ENCODE assay signal across 8 cellular contexts in the genomic region with DNA sequence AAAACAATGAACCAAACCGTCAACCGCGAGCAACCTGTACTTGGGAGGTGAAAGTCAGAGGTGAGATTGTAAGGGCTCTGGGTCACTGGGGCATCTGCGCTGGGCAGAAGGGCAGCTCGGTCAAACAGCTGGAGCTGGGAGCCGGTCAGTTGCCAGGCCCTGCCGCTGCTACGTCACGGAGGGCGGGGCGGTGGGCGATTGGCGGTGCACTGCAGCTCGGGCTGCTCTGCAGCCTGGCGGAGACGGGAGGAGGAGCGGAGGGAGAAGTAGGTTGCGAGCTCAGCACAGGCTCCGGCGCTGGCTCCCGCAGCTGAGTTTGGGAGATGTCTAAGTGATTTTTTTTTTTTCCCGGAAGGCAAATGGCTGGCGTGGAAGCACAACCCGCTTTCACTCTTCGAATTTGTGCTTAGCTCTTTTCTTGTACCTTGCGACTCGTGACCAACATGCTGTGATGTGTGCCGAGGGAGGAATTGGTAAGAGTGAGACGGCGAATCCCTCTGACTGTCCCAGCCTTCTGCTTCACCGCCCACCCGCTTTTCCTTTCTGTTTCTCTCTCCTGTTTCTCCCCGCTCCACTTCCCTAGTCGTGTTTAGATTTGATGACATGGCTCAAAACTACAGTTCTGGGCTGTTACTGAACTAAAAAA. TPM values are rescaled to one million over a fixed set of nuclear protein-coding genes. Genes with fewer than 3 reads are reported as not detected.
DNase-seq lines count a peak whose midpoint lies in the region; ATAC-seq and TF ChIP-seq lines count a peak whose summit lies in the region.

A gene (plus strand): TSS at position 229 of the 646 bp plus-strand sequence. CDS start 27,266 bp downstream, outside the sequence.

- POLR2A ChIA-PET in OCI-LY7 (lab: Charles Lee): interaction anchor here (0.6 to 6.7 kb wide), 9 partner anchors 9 to 1015 kb away, joined by 3 to 140 read pairs (median 8); a partner anchor contains a TSS

- peak within 1 kb of the TSS; percentile 43 for H3K9ac ChIP-seq in HUES6 (ENCODE audit: low read length)

- H3K27ac ChIP-seq in HUES6 (ENCODE audit: low read depth, low read length) (no peak within 1 kb of the TSS), OCI-LY7 (ENCODE audit: low read depth, low read length, poor library complexity, severe bottlenecking) (peak within 1 kb of the TSS; percentile 38)

- no peaks in the 10 kb centered on the region for H4K20me1 ChIP-seq in OCI-LY7 (ENCODE audit: insufficient read depth, low read length)

- DNase-seq in DMS 273 treated with DMSO at 0.1 percent for 48 hours (lab: John Stamatoyannopoulos, UW) (peak; percentile 48), OCI-LY7 (ENCODE audit: low spot score) (peak; percentile 88), epithelial cell of proximal tubule (ENCODE audit: low read depth) (peak; percentile 64), mucosa of gallbladder (ENCODE audit: low spot score) (peak; percentile 95)
- DNase-seq in activated T-cell treated with anti-CD3 and anti-CD28 coated beads, Interleukin-2, amount 50 U/mL, for 24 hours: peak; percentile 83
- DNase-seq in stimulated activated CD8-positive, alpha-beta memory T cell treated with anti-CD3 and anti-CD28 coated beads, Interleukin-4, amount 100 ng/mL, for 24 hours (ENCODE audit: low read depth): peak; percentile 79

- H3K9me2 ChIP-seq in OCI-LY7 (ENCODE audit: insufficient read depth, low read length): no peaks in the 10 kb centered on the region

- H3K27me3 Mint-ChIP-seq in activated T-cell treated with anti-CD3 and anti-CD28 coated beads, Interleukin-2, amount 50 U/mL, for 24 hours: no peaks in the 10 kb centered on the region

- H3K4me1 Mint-ChIP-seq in activated T-cell treated with anti-CD3 and anti-CD28 coated beads, Interleukin-2, amount 50 U/mL, for 24 hours (ENCODE audit: low read depth): peaks cover 29% of the 10 kb centered on the region

- peaks cover 7% of the 10 kb centered on the region for H3K36me3 Mint-ChIP-seq in activated T-cell treated with anti-CD3 and anti-CD28 coated beads, Interleukin-2, amount 50 U/mL, for 24 hours (ENCODE audit: low read depth)

- peak within 1 kb of the TSS; percentile 89 for H2AFZ ChIP-seq in OCI-LY7 (ENCODE audit: low read length)

- peak within 1 kb of the TSS; percentile 72 for H3K4me2 ChIP-seq in OCI-LY7 (ENCODE audit: low read length)

- TSS peak; percentile 81 for BruUV-seq in OCI-LY7 (replicated peaks; lab: Mats Ljungman, UMichigan)

- peak within 1 kb of the TSS; percentile 85 for H3K4me3 Mint-ChIP-seq in activated T-cell treated with anti-CD3 and anti-CD28 coated beads, Interleukin-2, amount 50 U/mL, for 24 hours

- peaks cover 6% of the 10 kb centered on the region; the same call in 1 of the 2 replicates for H3K79me2 ChIP-seq in OCI-LY7 (ENCODE audit: insufficient read depth, low read depth, low read length)

- intact Hi-C loops in OCI-LY7 (cut with micrococcal nuclease; ENCODE audit: unreplicated experiment): loop anchor here (1.0 to 10.0 kb wide), 3 partner anchors 22 to 860 kb away; a partner anchor contains a TSS

- H3K27me3 ChIP-seq in HUES6 (ENCODE audit: control insufficient read depth, insufficient read depth, low read length): peaks cover 6% of the 10 kb centered on the region; the same call in 1 of the 2 replicates

- TF ChIP-seq CTCF in OCI-LY7 (conservative IDR thresholded peaks at IDR 0.05; ENCODE audit: low read length): no peak
- TF ChIP-seq CTCF in epithelial cell of proximal tubule (conservative IDR thresholded peaks at IDR 0.05; ENCODE audit: low read depth, low read length): peak; percentile 7

- H3K4me1 ChIP-seq in HUES6 (ENCODE audit: control insufficient read depth, insufficient read depth, low read length) (no peaks in the 10 kb centered on the region), OCI-LY7 (ENCODE audit: insufficient read depth, low read length, poor library complexity, severe bottlenecking) (peaks cover 35% of the 10 kb centered on the region)

- peak within 1 kb of the TSS; percentile 77 for H3K4me3 ChIP-seq in HUES6 (ENCODE audit: low read depth, low read length)
- peak within 1 kb of the TSS; percentile 73 for H3K4me3 ChIP-seq in OCI-LY7 (ENCODE audit: low read depth, low read length, poor library complexity, severe bottlenecking)
- H3K4me3 ChIP-seq in epithelial cell of proximal tubule (ENCODE audit: low read depth, low read length): peak within 1 kb of the TSS; percentile 58

- H3K9me3 ChIP-seq in HUES6 (ENCODE audit: control insufficient read depth, insufficient read depth, low read depth, low read length) (no peaks in the 10 kb centered on the region), OCI-LY7 (ENCODE audit: low read length) (peaks cover 7% of the 10 kb centered on the region; the same call in 1 of the 2 replicates)

- H3K9me3 Mint-ChIP-seq in activated T-cell treated with anti-CD3 and anti-CD28 coated beads, Interleukin-2, amount 50 U/mL, for 24 hours: no peaks in the 10 kb centered on the region

- H3K36me3 ChIP-seq in HUES6 (ENCODE audit: control insufficient read depth, insufficient read depth, low read length) (no peaks in the 10 kb centered on the region), OCI-LY7 (ENCODE audit: insufficient read depth, low read length) (no peaks in the 10 kb centered on the region; the same call in 1 of the 2 replicates)

- CTCF ChIA-PET in OCI-LY7 (lab: Charles Lee; ENCODE audit: unreplicated experiment): no interaction called here

- peak within 1 kb of the TSS; percentile 91 for H3K27ac Mint-ChIP-seq in activated T-cell treated with anti-CD3 and anti-CD28 coated beads, Interleukin-2, amount 50 U/mL, for 24 hours

- ATAC-seq in GM21447 (IDR thresholded peaks at IDR 0.05; ENCODE audit: unreplicated experiment): peak; percentile 92

RNA-seq across cellular contexts. Expression of the gene that starts here (rescaled TPM):
- 6.2 and 11.7 TPM in 2 replicates for total RNA-seq in OCI-LY7 (2014; rRNA removed; shearing (Covaris generic))
- total RNA-seq in OCI-LY7 (2022) (19.1 and 20.2 TPM in 2 replicates), epithelial cell of proximal tubule (9.7 and 10.8 TPM in 2 replicates), mucosa of gallbladder (35.8 TPM)
